In the genomic region with DNA sequence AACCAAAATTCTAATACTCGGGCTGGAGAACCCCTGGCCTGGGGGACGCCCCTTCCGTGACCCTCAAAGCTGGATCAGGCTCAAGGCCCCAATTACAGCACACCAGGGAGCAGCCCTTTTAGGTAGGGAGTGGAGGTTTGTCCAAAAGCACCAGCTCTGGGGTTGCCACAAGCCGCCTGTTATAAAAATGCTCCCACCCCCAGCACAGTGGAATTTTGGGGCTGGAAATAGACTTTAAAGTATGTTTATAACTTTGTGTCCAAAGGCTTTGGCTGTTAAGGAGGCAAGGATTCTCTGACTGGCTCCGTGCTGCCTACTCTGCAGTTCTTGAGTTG, we compare ENCODE assay signal across 8 cellular contexts. TPM values are rescaled to one million over a fixed set of nuclear protein-coding genes. Genes with fewer than 3 reads are reported as not detected.
DNase-seq lines count a peak whose midpoint lies in the region; ATAC-seq and TF ChIP-seq lines count a peak whose summit lies in the region.

No MANE protein-coding gene starts in this region.

- H3K27ac Mint-ChIP-seq in activated T-cell treated with anti-CD3 and anti-CD28 coated beads, Interleukin-2, amount 50 U/mL, for 72 hours = peak overlapping the region; percentile 86
- peak overlapping the region; percentile 98 for H3K27ac Mint-ChIP-seq in activated T-helper 17 cell treated with anti-CD3 and anti-CD28 coated beads, Interleukin-2, amount 50 U/mL, for 72 hours

- H3K9me3 Mint-ChIP-seq in activated T-cell treated with anti-CD3 and anti-CD28 coated beads, Interleukin-2, amount 50 U/mL, for 72 hours = no peaks in the 10 kb centered on the region
- no peaks in the 10 kb centered on the region for H3K9me3 Mint-ChIP-seq in activated T-helper 17 cell treated with anti-CD3 and anti-CD28 coated beads, Interleukin-2, amount 50 U/mL, for 72 hours

- H3K27me3 ChIP-seq in liver (ENCODE audit: control insufficient read depth in 4 of 4, insufficient read depth in 4 of 4, low read length in 3 of 4) (no peaks in the 10 kb centered on the region), thyroid gland (no peaks in the 10 kb centered on the region)

- intact Hi-C loops in thyroid gland (cut with DNase I) = no loop called here

- H3K36me3 ChIP-seq in liver (ENCODE audit: control insufficient read depth in 4 of 4, insufficient read depth in 3 of 4, low read depth in 1 of 4, low read length in 3 of 4) (peaks cover 14 to 34% (median 19%) of the 10 kb centered on the region in 4 donors), thyroid gland (peaks cover 29 to 32% of the 10 kb centered on the region in 2 donors)

- H3K4me3 ChIP-seq in liver (ENCODE audit: low read depth in 1 of 3, low read length in 3 of 3) (no peak overlapping the region), thyroid gland (replicated peaks in 1 of 3) (peak overlapping the region in 2 of 3 donors; percentile 52 to 63)

- TF ChIP-seq CTCF in liver (IDR thresholded peaks at IDR 0.05; ENCODE audit: low read depth, low read length, missing input control) (no peak), thyroid gland (IDR thresholded peaks at IDR 0.05) (no peak)

- H3K27ac ChIP-seq in liver (ENCODE audit: low read depth in 1 of 2, low read length in 2 of 2) = peak overlapping the region; percentile 43 to 73
- H3K27ac ChIP-seq in thyroid gland = no peak overlapping the region

- WGBS in liver = 34% methylated on average over 5 of the region's 5 CpGs
- WGBS in thyroid gland, 2 donors = 29 to 43% methylated on average over 3 to 5 of the region's 5 CpGs

- no peaks in the 10 kb centered on the region for H3K27me3 Mint-ChIP-seq in activated T-cell treated with anti-CD3 and anti-CD28 coated beads, Interleukin-2, amount 50 U/mL, for 72 hours (ENCODE audit: low read depth)
- no peaks in the 10 kb centered on the region for H3K27me3 Mint-ChIP-seq in activated T-helper 17 cell treated with anti-CD3 and anti-CD28 coated beads, Interleukin-2, amount 50 U/mL, for 72 hours

- peak overlapping the region; percentile 97 to 99 for H3K4me3 Mint-ChIP-seq in activated T-cell treated with anti-CD3 and anti-CD28 coated beads, Interleukin-2, amount 50 U/mL, for 72 hours
- peak overlapping the region; percentile 100 for H3K4me3 Mint-ChIP-seq in activated T-helper 17 cell treated with anti-CD3 and anti-CD28 coated beads, Interleukin-2, amount 50 U/mL, for 72 hours

- TF ChIP-seq RAD21 in liver (IDR thresholded peaks at IDR 0.05) = no peak

- H3K4me1 Mint-ChIP-seq in activated T-cell treated with anti-CD3 and anti-CD28 coated beads, Interleukin-2, amount 50 U/mL, for 72 hours (ENCODE audit: low read depth) = peaks cover 14% of the 10 kb centered on the region
- peaks cover 11% of the 10 kb centered on the region for H3K4me1 Mint-ChIP-seq in activated T-helper 17 cell treated with anti-CD3 and anti-CD28 coated beads, Interleukin-2, amount 50 U/mL, for 72 hours

- no peak for TF ChIP-seq POLR2A in thyroid gland (IDR thresholded peaks at IDR 0.05)

- H3K9me3 ChIP-seq in liver (ENCODE audit: control insufficient read depth in 4 of 4, low read length in 3 of 4) (no peaks in the 10 kb centered on the region), thyroid gland (no peaks in the 10 kb centered on the region)

- no peak for DNase-seq in activated T-cell treated with anti-CD3 and anti-CD28 coated beads, Interleukin-2, amount 50 U/mL, for 72 hours
- DNase-seq in activated T-cell treated with anti-CD3 and anti-CD28 coated beads, Interleukin-2, amount 50 U/mL, for 48 hours = no peak
- DNase-seq in thyroid gland (no peak), SKM-1 treated with dmso at 0.1 percent for 144 hours (lab: John Stamatoyannopoulos, UW; ENCODE audit: unreplicated experiment) (no peak), amygdala (lab: John Stamatoyannopoulos, UW) (no peak)

- H3K4me1 ChIP-seq in liver (ENCODE audit: control insufficient read depth in 4 of 4, insufficient read depth in 4 of 4, low read length in 3 of 4) = peaks cover 1 to 15% (median 8%) of the 10 kb centered on the region in 4 donors
- H3K4me1 ChIP-seq in thyroid gland = peaks cover 8 to 14% of the 10 kb centered on the region in 2 donors

- peaks cover 6 to 14% of the 10 kb centered on the region in 2 donors for H3K36me3 Mint-ChIP-seq in activated T-cell treated with anti-CD3 and anti-CD28 coated beads, Interleukin-2, amount 50 U/mL, for 72 hours (ENCODE audit: insufficient read depth in 2 of 2)
- H3K36me3 Mint-ChIP-seq in activated T-helper 17 cell treated with anti-CD3 and anti-CD28 coated beads, Interleukin-2, amount 50 U/mL, for 72 hours (ENCODE audit: low read depth) = peaks cover 87% of the 10 kb centered on the region

- no peak overlapping the region for H3K9ac ChIP-seq in liver (ENCODE audit: low read depth in 1 of 2, low read length in 2 of 2)

- ATAC-seq in activated T-cell treated with anti-CD3 and anti-CD28 coated beads, Interleukin-2, amount 50 U/mL, for 72 hours (replicated peaks in 1 of 2) = no peak
- ATAC-seq in activated T-helper 17 cell treated with anti-CD3 and anti-CD28 coated beads, Interleukin-2, amount 50 U/mL, for 72 hours (replicated peaks) = no peak
- no peak for ATAC-seq in GM21381 (IDR thresholded peaks at IDR 0.05; ENCODE audit: unreplicated experiment)

TF ChIP-seq in liver, 16 proteins besides CTCF, POLR2A, EP300 and RAD21 (continues in another document):
- TF ChIP-seq, protein P1, sequence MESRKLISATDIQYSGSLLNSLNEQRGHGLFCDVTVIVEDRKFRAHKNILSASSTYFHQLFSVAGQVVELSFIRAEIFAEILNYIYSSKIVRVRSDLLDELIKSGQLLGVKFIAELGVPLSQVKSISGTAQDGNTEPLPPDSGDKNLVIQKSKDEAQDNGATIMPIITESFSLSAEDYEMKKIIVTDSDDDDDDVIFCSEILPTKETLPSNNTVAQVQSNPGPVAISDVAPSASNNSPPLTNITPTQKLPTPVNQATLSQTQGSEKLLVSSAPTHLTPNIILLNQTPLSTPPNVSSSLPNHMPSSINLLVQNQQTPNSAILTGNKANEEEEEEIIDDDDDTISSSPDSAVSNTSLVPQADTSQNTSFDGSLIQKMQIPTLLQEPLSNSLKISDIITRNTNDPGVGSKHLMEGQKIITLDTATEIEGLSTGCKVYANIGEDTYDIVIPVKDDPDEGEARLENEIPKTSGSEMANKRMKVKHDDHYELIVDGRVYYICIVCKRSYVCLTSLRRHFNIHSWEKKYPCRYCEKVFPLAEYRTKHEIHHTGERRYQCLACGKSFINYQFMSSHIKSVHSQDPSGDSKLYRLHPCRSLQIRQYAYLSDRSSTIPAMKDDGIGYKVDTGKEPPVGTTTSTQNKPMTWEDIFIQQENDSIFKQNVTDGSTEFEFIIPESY (IDR thresholded peaks at IDR 0.05) = no peak
- TF ChIP-seq, protein P2, sequence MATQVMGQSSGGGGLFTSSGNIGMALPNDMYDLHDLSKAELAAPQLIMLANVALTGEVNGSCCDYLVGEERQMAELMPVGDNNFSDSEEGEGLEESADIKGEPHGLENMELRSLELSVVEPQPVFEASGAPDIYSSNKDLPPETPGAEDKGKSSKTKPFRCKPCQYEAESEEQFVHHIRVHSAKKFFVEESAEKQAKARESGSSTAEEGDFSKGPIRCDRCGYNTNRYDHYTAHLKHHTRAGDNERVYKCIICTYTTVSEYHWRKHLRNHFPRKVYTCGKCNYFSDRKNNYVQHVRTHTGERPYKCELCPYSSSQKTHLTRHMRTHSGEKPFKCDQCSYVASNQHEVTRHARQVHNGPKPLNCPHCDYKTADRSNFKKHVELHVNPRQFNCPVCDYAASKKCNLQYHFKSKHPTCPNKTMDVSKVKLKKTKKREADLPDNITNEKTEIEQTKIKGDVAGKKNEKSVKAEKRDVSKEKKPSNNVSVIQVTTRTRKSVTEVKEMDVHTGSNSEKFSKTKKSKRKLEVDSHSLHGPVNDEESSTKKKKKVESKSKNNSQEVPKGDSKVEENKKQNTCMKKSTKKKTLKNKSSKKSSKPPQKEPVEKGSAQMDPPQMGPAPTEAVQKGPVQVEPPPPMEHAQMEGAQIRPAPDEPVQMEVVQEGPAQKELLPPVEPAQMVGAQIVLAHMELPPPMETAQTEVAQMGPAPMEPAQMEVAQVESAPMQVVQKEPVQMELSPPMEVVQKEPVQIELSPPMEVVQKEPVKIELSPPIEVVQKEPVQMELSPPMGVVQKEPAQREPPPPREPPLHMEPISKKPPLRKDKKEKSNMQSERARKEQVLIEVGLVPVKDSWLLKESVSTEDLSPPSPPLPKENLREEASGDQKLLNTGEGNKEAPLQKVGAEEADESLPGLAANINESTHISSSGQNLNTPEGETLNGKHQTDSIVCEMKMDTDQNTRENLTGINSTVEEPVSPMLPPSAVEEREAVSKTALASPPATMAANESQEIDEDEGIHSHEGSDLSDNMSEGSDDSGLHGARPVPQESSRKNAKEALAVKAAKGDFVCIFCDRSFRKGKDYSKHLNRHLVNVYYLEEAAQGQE (IDR thresholded peaks at IDR 0.05) = no peak
- no peak for TF ChIP-seq JUND (IDR thresholded peaks at IDR 0.05)

RNA-seq across cellular contexts. Expression of gene GMIP, which starts 0.6 kb away (rescaled TPM):
- total RNA-seq in activated T-cell treated with anti-CD3 and anti-CD28 coated beads, Interleukin-2, amount 50 U/mL, for 72 hours = 10 to 100 TPM; 96.4 to 99.8 TPM
- total RNA-seq in activated T-helper 17 cell treated with anti-CD3 and anti-CD28 coated beads, Interleukin-2, amount 50 U/mL, for 72 hours = 100 to 1,000 TPM in 1 of 2 donors, 10 to 100 TPM in 1; 79.9 to 100 TPM
- 1 to 10 TPM; 5.3 to 6.5 TPM for total RNA-seq in liver
- polyA plus RNA-seq in liver = 1 to 10 TPM in 1 of 2 donors, under 1 TPM in 1; 0.89 to 3.4 TPM
- 10 to 100 TPM; 12.9 to 23.5 (median 17.3) TPM for total RNA-seq in thyroid gland

RNA-seq across cellular contexts. Expression of gene LPAR2, which starts 16.0 kb away (rescaled TPM):
- total RNA-seq in activated T-cell treated with anti-CD3 and anti-CD28 coated beads, Interleukin-2, amount 50 U/mL, for 72 hours = 10 to 100 TPM; 72.8 to 82.2 TPM
- total RNA-seq in activated T-helper 17 cell treated with anti-CD3 and anti-CD28 coated beads, Interleukin-2, amount 50 U/mL, for 72 hours = 10 to 100 TPM; 46.3 to 85.6 TPM
- 1 to 10 TPM; 1.0 to 3.4 TPM for total RNA-seq in liver
- polyA plus RNA-seq in liver = 1 to 10 TPM; 1.0 to 1.3 TPM
- total RNA-seq in thyroid gland = 10 to 100 TPM; 10.2 to 35.2 (median 22.9) TPM

RNA-seq across cellular contexts. Expression of gene ATP13A1, which starts 19.5 kb away (rescaled TPM):
- 10 to 100 TPM; 48.8 to 65.4 TPM for total RNA-seq in activated T-cell treated with anti-CD3 and anti-CD28 coated beads, Interleukin-2, amount 50 U/mL, for 72 hours
- 10 to 100 TPM; 47.8 to 79.6 TPM for total RNA-seq in activated T-helper 17 cell treated with anti-CD3 and anti-CD28 coated beads, Interleukin-2, amount 50 U/mL, for 72 hours
- total RNA-seq in liver (10 to 100 TPM; 18.8 to 36.5 TPM), thyroid gland (100 to 1,000 TPM in 3 of 4 donors, 10 to 100 TPM in 1; 97.3 to 293 (median 129) TPM)
- polyA plus RNA-seq in liver = 10 to 100 TPM; 15.1 to 22.1 TPM

RNA-seq across cellular contexts. Expression of gene ZNF101, which starts 24.6 kb away (rescaled TPM):
- 10 to 100 TPM; 67.1 to 77.2 TPM for total RNA-seq in activated T-cell treated with anti-CD3 and anti-CD28 coated beads, Interleukin-2, amount 50 U/mL, for 72 hours
- total RNA-seq in activated T-helper 17 cell treated with anti-CD3 and anti-CD28 coated beads, Interleukin-2, amount 50 U/mL, for 72 hours = 10 to 100 TPM; 57.0 to 70.7 TPM
- total RNA-seq in liver (1 to 10 TPM; 4.6 to 6.9 TPM), thyroid gland (10 to 100 TPM in 2 of 4 donors, 1 to 10 TPM in 2; 6.9 to 13.4 (median 11.3) TPM)
- polyA plus RNA-seq in liver = 1 to 10 TPM; 1.5 to 2.4 TPM

RNA-seq across cellular contexts. Expression of gene PBX4, which starts 25.5 kb away (rescaled TPM):
- 10 to 100 TPM; 28.3 to 56.8 TPM for total RNA-seq in activated T-cell treated with anti-CD3 and anti-CD28 coated beads, Interleukin-2, amount 50 U/mL, for 72 hours
- total RNA-seq in activated T-helper 17 cell treated with anti-CD3 and anti-CD28 coated beads, Interleukin-2, amount 50 U/mL, for 72 hours = 100 to 1,000 TPM in 1 of 2 donors, 10 to 100 TPM in 1; 63.9 to 101 TPM
- total RNA-seq in liver (under 1 TPM; 0.19 to 0.59 TPM), thyroid gland (10 to 100 TPM; 22.5 to 62.4 (median 38.4) TPM)
- under 1 TPM in 1 of 2 donors, not detected in 1; 0.21 TPM for polyA plus RNA-seq in liver

Comparison
In these comparisons a context has a peak if more than half of its experiments do, and no peak if none do; other contexts are left out.
1. H3K27ac ChIP-seq: peak in liver (2 of 2); none in thyroid gland (0 of 3).
2. H3K4me3 ChIP-seq: peak in thyroid gland (2 of 3); none in liver (0 of 3).